Comparison of ENCODE assay signal across 8 cellular contexts in genomic region chr2:172556284-172557033, GRCh38. TPM values are rescaled to one million over a fixed set of nuclear protein-coding genes. Genes with fewer than 3 reads are reported as not detected.
DNase-seq lines count a peak whose midpoint lies in the region; ATAC-seq, FAIRE-seq and TF ChIP-seq lines count a peak whose summit lies in the region.

No MANE protein-coding gene starts in this region.

- H4K91ac ChIP-seq in trophoblast cell (ENCODE audit: low read depth, low read length): peak overlapping the region; percentile 50

- H3K9ac ChIP-seq in trophoblast cell (ENCODE audit: low read length): peak overlapping the region; percentile 63

- no peaks in the 10 kb centered on the region for H3K9me3 Mint-ChIP-seq in type B pancreatic cell

- peaks cover 8% of the 10 kb centered on the region for H3K27me3 Mint-ChIP-seq in type B pancreatic cell

- WGBS in trophoblast cell (ENCODE audit: extremely low coverage, insufficient coverage, insufficient read length): no CpG with 5 or more reads among the region's 52 CpGs

- peak overlapping the region; percentile 91 for H3K4me2 ChIP-seq in trophoblast cell (ENCODE audit: low read length)

- TF ChIP-seq CTCF in RWPE2 (IDR thresholded peaks at IDR 0.05; ENCODE audit: poor library complexity, severe bottlenecking) (no peak), type B pancreatic cell (conservative IDR thresholded peaks at IDR 0.05) (no peak)

- peak overlapping the region; percentile 6 for H2BK12ac ChIP-seq in trophoblast cell (ENCODE audit: low read length)

- ATAC-seq in GM21423 (IDR thresholded peaks at IDR 0.05; ENCODE audit: unreplicated experiment): peak; percentile 68
- ATAC-seq in RWPE2 (ENCODE audit: low read depth): peak; percentile 55

- FAIRE-seq in HTR-8/SVneo (lab: Jason Lieb, UNC): no peak

- peak overlapping the region; percentile 91 for H3K4me3 Mint-ChIP-seq in type B pancreatic cell

- no peaks in the 10 kb centered on the region for H3K9me3 ChIP-seq in RWPE2 (ENCODE audit: severe bottlenecking)
- peaks cover 2% of the 10 kb centered on the region for H3K9me3 ChIP-seq in trophoblast cell (ENCODE audit: insufficient read depth, low read depth, low read length)

- no peak overlapping the region for H3K4ac ChIP-seq in trophoblast cell (ENCODE audit: low read depth, low read length)

- H3K4me1 ChIP-seq in RWPE2 (ENCODE audit: insufficient read depth, poor library complexity, severe bottlenecking) (peaks cover 23% of the 10 kb centered on the region), trophoblast cell (ENCODE audit: control insufficient read depth in 1 of 2, insufficient read depth in 2 of 2, low read length in 2 of 2) (peaks cover 3 to 8% of the 10 kb centered on the region in 2 experiments)

- H3K23ac ChIP-seq in trophoblast cell (ENCODE audit: low read length): no peak overlapping the region

- H3K36me3 Mint-ChIP-seq in type B pancreatic cell: no peaks in the 10 kb centered on the region

- no peak overlapping the region for H2BK120ac ChIP-seq in trophoblast cell (ENCODE audit: insufficient read depth, low read length, poor library complexity)

- H2BK5ac ChIP-seq in trophoblast cell (ENCODE audit: low read depth, low read length, poor library complexity): peak overlapping the region; percentile 28

- peaks cover 4% of the 10 kb centered on the region for H3K79me2 ChIP-seq in trophoblast cell (ENCODE audit: control insufficient read depth, insufficient read depth, low read length, poor library complexity)

- H3K4me3 ChIP-seq in RWPE2 (ENCODE audit: severe bottlenecking): peak overlapping the region; percentile 65
- H3K4me3 ChIP-seq in trophoblast cell (ENCODE audit: low read depth, low read length): peak overlapping the region; percentile 89

- DNase-seq in DMS53 treated with DMSO at 0.1 percent for 48 hours (lab: John Stamatoyannopoulos, UW; ENCODE audit: unreplicated experiment): peak; percentile 56
- DNase-seq in HTR-8/SVneo (ENCODE audit: insufficient read length, low spot score): peak; percentile 50
- DNase-seq in RWPE2 (ENCODE audit: low spot score): peak; percentile 70
- DNase-seq in activated naive CD4-positive, alpha-beta T cell (lab: John Stamatoyannopoulos, UW): peak; percentile 9 to 43 (median 26)
- DNase-seq in glomerular visceral epithelial cell (ENCODE audit: extremely low spot score): peak; percentile 71
- DNase-seq in trophoblast cell: peak; percentile 45 to 75
- DNase-seq in type B pancreatic cell (ENCODE audit: extremely low spot score, unreplicated experiment): peak; percentile 75

- H3K36me3 ChIP-seq in RWPE2 (ENCODE audit: low read depth) (peaks cover 32% of the 10 kb centered on the region), trophoblast cell (ENCODE audit: control insufficient read depth in 1 of 2, insufficient read depth in 2 of 2, low read length in 2 of 2) (no peaks in the 10 kb centered on the region)

- H3K79me1 ChIP-seq in trophoblast cell (ENCODE audit: low read length): peaks cover 8% of the 10 kb centered on the region

- no peak overlapping the region for H4K12ac ChIP-seq in trophoblast cell (ENCODE audit: low read depth, low read length)

- peak overlapping the region; percentile 15 for H4K8ac ChIP-seq in trophoblast cell (ENCODE audit: low read depth, low read length)

- peak overlapping the region; percentile 15 for H3K14ac ChIP-seq in trophoblast cell (ENCODE audit: low read length)

- H3K27ac ChIP-seq in RWPE2 (ENCODE audit: poor library complexity, severe bottlenecking) (peak overlapping the region; percentile 84), trophoblast cell (ENCODE audit: low read depth, low read length) (peak overlapping the region; percentile 62)

- peak overlapping the region; percentile 63 for H3K18ac ChIP-seq in trophoblast cell (ENCODE audit: low read length)

- H3K27ac Mint-ChIP-seq in type B pancreatic cell: peak overlapping the region; percentile 85

- no peak overlapping the region for H2AK5ac ChIP-seq in trophoblast cell (ENCODE audit: low read length)

- peaks cover 32% of the 10 kb centered on the region for H3K4me1 Mint-ChIP-seq in type B pancreatic cell (ENCODE audit: unreplicated experiment)

- H2AFZ ChIP-seq in trophoblast cell (ENCODE audit: insufficient read depth, low read length, poor library complexity): peak overlapping the region; percentile 33

- H3K27me3 ChIP-seq in RWPE2 (ENCODE audit: insufficient read depth, poor library complexity, severe bottlenecking) (no peaks in the 10 kb centered on the region), trophoblast cell (ENCODE audit: insufficient read depth, low read length) (no peaks in the 10 kb centered on the region)

RNA-seq across cellular contexts. Expression of gene PDK1, which starts 0.6 kb away (rescaled TPM):
- polyA plus RNA-seq in trophoblast cell (2013): 9.7 and 10.4 TPM in 2 replicates
- total RNA-seq in type B pancreatic cell (ENCODE audit: low replicate concordance): 10.5 and 11.5 TPM in 2 replicates

Comparison
In these comparisons a context has a peak if more than half of its experiments do, and no peak if none do; other contexts are left out.
1. Peak in every context shown above with its lines: DNase-seq, ATAC-seq, H3K4me3 ChIP-seq and H3K27ac ChIP-seq.